8 cellular contexts compared by ENCODE assay signal in genomic region chr2:101830555-101830954, GRCh38.
DNase-seq lines count a peak whose midpoint lies in the region; ATAC-seq and TF ChIP-seq lines count a peak whose summit lies in the region.

No MANE protein-coding gene starts in this region.

- H3K27ac ChIP-seq in VCaP (peak overlapping the region; percentile 78), vagina (peak overlapping the region; percentile 76)

- no peak overlapping the region for H3K4me3 ChIP-seq in vagina

- no peaks in the 10 kb centered on the region for H3K9me3 ChIP-seq in vagina

- H3K36me3 ChIP-seq in vagina = peaks cover 0 to 12% of the 10 kb centered on the region in 2 donors

- ATAC-seq in left cardiac atrium = peak; percentile 2 to 48

- no peaks in the 10 kb centered on the region for H3K27me3 ChIP-seq in vagina

- no peak for TF ChIP-seq POLR2A in vagina (IDR thresholded peaks at IDR 0.05)

- intact Hi-C loops in left cardiac atrium (cut with DNase I) (loop anchor here (2.0 to 10.0 kb wide), 5 partner anchors 132 to 488 kb away; no protein-coding TSS in a partner anchor), vagina (cut with DNase I) (loop anchor here (10.0 kb wide), 2 partner anchors 136 to 406 kb away; partner anchors contain the start of gene MAP4K4)

- peak; percentile 13 for DNase-seq in stimulated activated CD4-positive, alpha-beta T cell treated with anti-CD3 and anti-CD28 coated beads, Interleukin-1b, Interleukin-23, amount 100 ng/mL, for 48 hours
- DNase-seq in stimulated activated CD4-positive, alpha-beta T cell treated with anti-CD3 and anti-CD28 coated beads, Interleukin-12 subunit alpha, Interleukin-12 subunit beta, amount 100 ng/mL, for 4 hours = no peak
- no peak for DNase-seq in left cardiac atrium
- no peak for DNase-seq in vagina (ENCODE audit: extremely low spot score in 2 of 2)
- no peak for DNase-seq in NCI-H2227 treated with DMSO at 0.1 percent for 48 hours (lab: John Stamatoyannopoulos, UW)
- DNase-seq in GM13976 (ENCODE audit: low spot score) = no peak
- no peak for DNase-seq in germinal center (ENCODE audit: low spot score)

- TF ChIP-seq CTCF in VCaP (conservative IDR thresholded peaks at IDR 0.05) (no peak), vagina (IDR thresholded peaks at IDR 0.05) (no peak), GM13976 (IDR thresholded peaks at IDR 0.05; ENCODE audit: borderline replicate concordance, control extremely low read depth, extremely low read depth, insufficient read depth, missing control alignments) (no peak)

- H3K4me1 ChIP-seq in vagina = peaks cover 47% of the 10 kb centered on the region

- in situ Hi-C loops in GM13976 (cut with MboI; ENCODE audit: low sequenced_read_pairs, unreplicated experiment) = loop anchor here (25.0 kb wide), 1 partner anchor 418 kb away; no protein-coding TSS in a partner anchor
